21 cellular contexts compared by ENCODE assay signal in the genomic region with DNA sequence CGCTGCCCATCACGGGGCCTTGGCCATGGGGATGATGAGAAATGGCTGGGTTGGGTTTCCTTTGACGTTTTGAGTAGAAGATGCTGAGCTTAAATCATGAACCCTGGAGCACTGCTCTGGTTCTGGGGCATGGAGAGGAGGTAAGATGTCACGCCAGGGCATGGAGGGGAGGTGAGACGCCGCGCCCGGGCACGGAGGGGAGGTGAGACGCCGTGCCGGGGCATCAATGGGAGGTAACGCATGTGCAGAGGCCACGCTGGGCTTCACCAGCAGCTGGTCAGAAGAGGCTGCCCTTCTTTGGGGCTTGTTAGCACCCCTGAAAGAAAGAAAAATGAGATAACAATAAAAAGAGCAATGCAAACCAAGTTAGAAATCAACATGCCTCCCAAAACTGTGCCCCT.
"Had no signal": no experiment of that assay in that cellular context is flagged by ENCODE, and none has a peak within 500 bp of the region (broad histone marks: within the 10 kb centered on the region; RNA-seq: fewer than 3 reads in every experiment).

No MANE protein-coding gene starts in this region.

- H3K4me2 ChIP-seq: hepatocyte had no signal

- H3K27me3 ChIP-seq: testis, vagina had no signal

- H3K36me3 Mint-ChIP-seq: brain, immature natural killer cell, memory B cell had no signal

- DNase-seq: activated B cell treated with CpG ODN at 0.5 μM for 24 hours; activated CD4-positive, alpha-beta T cell treated with anti-CD3 and anti-CD28 coated beads for 36 hours; activated CD8-positive, alpha-beta T cell treated with anti-CD3 and anti-CD28 coated beads for 36 hours; activated T-cell treated with anti-CD3 and anti-CD28 coated beads, Interleukin-2, amount 50 U/mL, for 1 hour; effector CD8-positive, alpha-beta T cell; glutamatergic neuron; immature natural killer cell; nephron progenitor cell; psoas muscle; right cardiac atrium; T1000; testis; trophoblast cell had no signal

- H3K9me3 Mint-ChIP-seq: activated B cell treated with CpG ODN at 0.5 μM for 24 hours; activated CD8-positive, alpha-beta T cell treated with anti-CD3 and anti-CD28 coated beads for 36 hours; activated naive CD4-positive, alpha-beta T cell treated with anti-CD3 and anti-CD28 coated beads, Interleukin-2, amount 50 U/mL, for 72 hours; dendritic cell treated with granulocyte-macrophage colony-stimulating factor and Interleukin-4, amounts not matched to agents 40 ng/mL and 50 ng/mL, for 4 days; T-helper 1 cell treated with Interleukin-12 subunit alpha and Interleukin-12 subunit beta and Interleukin-4 antibody, amounts not matched to agents 30 μg/mL and 1 μg/mL, for 36 hours had no signal

- H3K4me3 Mint-ChIP-seq: activated B cell treated with CpG ODN at 0.5 μM for 24 hours; activated CD4-positive, alpha-beta T cell treated with anti-CD3 and anti-CD28 coated beads for 36 hours; activated CD8-positive, alpha-beta T cell treated with anti-CD3 and anti-CD28 coated beads for 36 hours; dendritic cell treated with granulocyte-macrophage colony-stimulating factor and Interleukin-4, amounts not matched to agents 40 ng/mL and 50 ng/mL, for 4 days; immature natural killer cell; memory B cell; nephron progenitor cell; T-helper 1 cell treated with Interleukin-12 subunit alpha and Interleukin-12 subunit beta and Interleukin-4 antibody, amounts not matched to agents 30 μg/mL and 1 μg/mL, for 36 hours had no signal

- H3K27ac ChIP-seq: hepatocyte, psoas muscle, testis, vagina had no signal

- H3K36me3 ChIP-seq: vagina had no signal

- H3K9me3 ChIP-seq: psoas muscle, testis, vagina had no signal

- H3K79me2 ChIP-seq: hepatocyte had no signal

- H3K4me1 Mint-ChIP-seq: activated B cell treated with CpG ODN at 0.5 μM for 24 hours; activated CD4-positive, alpha-beta T cell treated with anti-CD3 and anti-CD28 coated beads for 36 hours; immature natural killer cell; memory B cell had no signal

- ATAC-seq: activated CD4-positive, alpha-beta T cell treated with anti-CD3 and anti-CD28 coated beads for 36 hours; activated CD8-positive, alpha-beta T cell treated with anti-CD3 and anti-CD28 coated beads for 36 hours; activated naive CD4-positive, alpha-beta T cell treated with anti-CD3 and anti-CD28 coated beads, Interleukin-2, amount 50 U/mL, for 72 hours; esophagus mucosa; psoas muscle; right cardiac atrium had no signal

- H3K4me3 ChIP-seq: hepatocyte, psoas muscle, testis, vagina had no signal

- H3K27ac Mint-ChIP-seq: activated B cell treated with CpG ODN at 0.5 μM for 24 hours; activated CD4-positive, alpha-beta T cell treated with anti-CD3 and anti-CD28 coated beads for 36 hours; activated CD8-positive, alpha-beta T cell treated with anti-CD3 and anti-CD28 coated beads for 36 hours; activated naive CD4-positive, alpha-beta T cell treated with anti-CD3 and anti-CD28 coated beads, Interleukin-2, amount 50 U/mL, for 72 hours; dendritic cell treated with granulocyte-macrophage colony-stimulating factor and Interleukin-4, amounts not matched to agents 40 ng/mL and 50 ng/mL, for 4 days; immature natural killer cell; memory B cell; T-helper 1 cell treated with Interleukin-12 subunit alpha and Interleukin-12 subunit beta and Interleukin-4 antibody, amounts not matched to agents 30 μg/mL and 1 μg/mL, for 36 hours had no signal

- H3K4me1 ChIP-seq: psoas muscle, testis, vagina had no signal

- H2AFZ ChIP-seq: hepatocyte had no signal
